Comparison of ENCODE assay signal across 8 cellular contexts in the genomic region with DNA sequence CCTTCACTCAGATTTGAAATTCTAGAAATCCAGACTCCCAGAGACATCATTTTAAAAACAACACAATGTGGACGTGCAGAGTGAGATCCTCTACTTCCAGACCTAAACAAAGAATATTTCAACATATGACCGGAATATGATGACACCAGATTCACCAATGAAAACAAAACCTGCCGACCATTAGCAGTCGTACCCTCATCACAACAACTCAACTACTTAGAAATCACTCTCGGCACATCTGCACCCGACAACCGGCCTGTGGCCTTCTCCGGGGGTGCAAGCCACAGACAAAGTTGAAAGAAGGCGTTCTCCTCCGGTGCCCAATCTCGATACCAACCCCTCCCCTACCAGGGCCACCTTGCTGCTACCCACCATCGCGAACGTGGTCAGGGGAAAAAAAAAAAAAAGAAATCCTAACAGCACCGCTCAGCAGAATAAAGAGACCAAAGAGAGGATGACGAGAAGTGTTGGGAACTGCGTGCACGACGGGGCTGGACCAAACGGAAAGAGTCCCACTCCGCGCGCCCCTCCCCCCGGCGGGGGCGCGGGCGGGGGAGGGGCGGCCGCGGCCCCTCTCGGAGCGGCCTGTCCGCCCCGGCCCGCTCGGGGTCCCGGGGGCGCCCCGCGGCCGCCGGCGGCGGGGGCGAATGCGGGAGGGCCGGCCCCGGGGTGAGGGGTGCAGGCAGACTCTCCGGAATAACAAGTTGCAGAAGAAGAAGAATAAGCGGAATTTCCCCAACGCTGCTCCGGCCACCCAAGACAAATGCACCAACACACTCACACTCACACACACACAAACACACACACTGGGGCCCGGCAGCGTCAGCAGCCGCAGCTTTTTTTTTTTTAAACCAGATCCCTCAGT. TPM values are rescaled to one million over a fixed set of nuclear protein-coding genes. Genes with fewer than 3 reads are reported as not detected.
DNase-seq lines count a peak whose midpoint lies in the region; ATAC-seq and TF ChIP-seq lines count a peak whose summit lies in the region.

No MANE protein-coding gene starts in this region.

- no peak for TF ChIP-seq POLR2A in gastroesophageal sphincter (IDR thresholded peaks at IDR 0.05)
- TF ChIP-seq POLR2A in thyroid gland (IDR thresholded peaks at IDR 0.05) = peak in 1 of 2 donors; percentile 30

- H3K27me3 ChIP-seq in gastroesophageal sphincter (no peaks in the 10 kb centered on the region), thyroid gland (no peaks in the 10 kb centered on the region)

- H3K27ac ChIP-seq in gastroesophageal sphincter (peak overlapping the region; percentile 93 to 100 (median 97)), thyroid gland (peak overlapping the region; percentile 90 to 98 (median 96))

- 0% methylated on average over 3 to 19 of the region's 56 CpGs for WGBS in gastroesophageal sphincter (ENCODE audit: low coverage in 1 of 2), 2 donors
- 1% methylated on average over 43 to 44 of the region's 56 CpGs for WGBS in thyroid gland, 2 donors

- CTCF ChIA-PET in GM10248 (lab: Yijun Ruan, JAX) = interaction anchor here (1.1 to 2.6 kb wide), 4 partner anchors 9 to 20 kb away, joined by 3 to 15 read pairs (median 5); no protein-coding TSS in a partner anchor

- DNase-seq in GM10248 (ENCODE audit: extremely low spot score) (peak; percentile 59), RPMI7951 (ENCODE audit: low read depth) (peak; percentile 67), nucleus accumbens (lab: John Stamatoyannopoulos, UW) (peak in 39 of 56 donors; percentile 14 to 73 (median 54)), thyroid gland (peak; percentile 60 to 65)
- DNase-seq in activated gamma-delta T cell treated with anti-CD3 and anti-CD28 coated beads, Interleukin-2, amount 50 U/mL, for 16 hours (ENCODE audit: low read depth) = peak; percentile 61

- H3K4me1 ChIP-seq in gastroesophageal sphincter = peaks cover 6 to 55% (median 12%) of the 10 kb centered on the region in 3 donors
- peaks cover 24 to 33% of the 10 kb centered on the region in 2 donors for H3K4me1 ChIP-seq in thyroid gland

- ATAC-seq in HG03439 (IDR thresholded peaks at IDR 0.05; ENCODE audit: unreplicated experiment) (peak; percentile 29), gastroesophageal sphincter (no peak), HG02678 (IDR thresholded peaks at IDR 0.05; ENCODE audit: unreplicated experiment) (no peak)

- POLR2A ChIA-PET in GM10248 (lab: Yijun Ruan, JAX) = no interaction called here

- H3K9me3 ChIP-seq in gastroesophageal sphincter (no peaks in the 10 kb centered on the region), thyroid gland (no peaks in the 10 kb centered on the region)

- H3K36me3 ChIP-seq in gastroesophageal sphincter (no peaks in the 10 kb centered on the region), thyroid gland (no peaks in the 10 kb centered on the region)

- no peak for TF ChIP-seq CTCF in GM10248 (IDR thresholded peaks at IDR 0.05; ENCODE audit: control extremely low read depth, extremely low read depth, low read depth, missing control alignments)
- TF ChIP-seq CTCF in gastroesophageal sphincter (IDR thresholded peaks at IDR 0.05) = no peak
- TF ChIP-seq CTCF in thyroid gland (IDR thresholded peaks at IDR 0.05) = peak in 1 of 6 experiments; percentile 10

- peak overlapping the region; percentile 92 to 95 for H3K4me3 ChIP-seq in gastroesophageal sphincter
- H3K4me3 ChIP-seq in thyroid gland (replicated peaks in 1 of 3) = peak overlapping the region in 2 of 3 donors; percentile 67 to 87

- intact Hi-C loops in thyroid gland (cut with DNase I) = loop anchor here (10.0 kb wide), 1 partner anchor 155 kb away; no protein-coding TSS in a partner anchor

- TF ChIP-seq EP300 in gastroesophageal sphincter (IDR thresholded peaks at IDR 0.05) = no peak

RNA-seq across cellular contexts. Expression of a gene that starts 1.7 kb away (rescaled TPM):
- 6.4 and 10.5 TPM in 2 replicates for total RNA-seq in RPMI7951 (2014; rRNA removed; shearing (Covaris generic))
- 10 to 100 TPM; 28.5 to 53.9 (median 42.2) TPM for total RNA-seq in gastroesophageal sphincter
- 10 to 100 TPM; 26.2 to 95.7 (median 64.0) TPM for total RNA-seq in thyroid gland
